ENCODE assay signal across 1 cellular context in the genomic region with DNA sequence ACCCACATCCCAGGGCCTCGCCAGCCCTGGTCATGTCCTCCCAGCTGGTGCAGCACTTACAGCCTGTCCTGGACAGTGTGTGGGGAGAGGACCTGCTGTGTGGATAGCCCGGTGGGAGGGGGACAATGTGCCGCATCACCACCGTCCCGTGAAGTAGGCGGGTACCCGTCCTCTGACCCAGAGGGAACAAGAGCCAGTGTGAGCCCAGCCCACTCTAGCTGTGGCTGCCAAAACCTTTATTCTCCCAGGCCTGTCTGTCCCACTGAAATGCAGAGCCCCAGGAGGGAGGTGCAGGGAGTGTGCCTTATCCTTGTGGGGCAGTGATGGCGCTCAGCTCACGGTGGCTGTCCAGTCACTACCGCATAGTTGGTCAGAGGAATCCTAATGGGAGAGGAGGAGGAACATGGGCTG.
TF ChIP-seq lines count a peak whose summit lies in the region.

No MANE protein-coding gene starts in this region.

TF ChIP-seq in SK-N-SH, 30 proteins besides CTCF, POLR2A, EP300 and RAD21:
- TF ChIP-seq, protein P1, sequence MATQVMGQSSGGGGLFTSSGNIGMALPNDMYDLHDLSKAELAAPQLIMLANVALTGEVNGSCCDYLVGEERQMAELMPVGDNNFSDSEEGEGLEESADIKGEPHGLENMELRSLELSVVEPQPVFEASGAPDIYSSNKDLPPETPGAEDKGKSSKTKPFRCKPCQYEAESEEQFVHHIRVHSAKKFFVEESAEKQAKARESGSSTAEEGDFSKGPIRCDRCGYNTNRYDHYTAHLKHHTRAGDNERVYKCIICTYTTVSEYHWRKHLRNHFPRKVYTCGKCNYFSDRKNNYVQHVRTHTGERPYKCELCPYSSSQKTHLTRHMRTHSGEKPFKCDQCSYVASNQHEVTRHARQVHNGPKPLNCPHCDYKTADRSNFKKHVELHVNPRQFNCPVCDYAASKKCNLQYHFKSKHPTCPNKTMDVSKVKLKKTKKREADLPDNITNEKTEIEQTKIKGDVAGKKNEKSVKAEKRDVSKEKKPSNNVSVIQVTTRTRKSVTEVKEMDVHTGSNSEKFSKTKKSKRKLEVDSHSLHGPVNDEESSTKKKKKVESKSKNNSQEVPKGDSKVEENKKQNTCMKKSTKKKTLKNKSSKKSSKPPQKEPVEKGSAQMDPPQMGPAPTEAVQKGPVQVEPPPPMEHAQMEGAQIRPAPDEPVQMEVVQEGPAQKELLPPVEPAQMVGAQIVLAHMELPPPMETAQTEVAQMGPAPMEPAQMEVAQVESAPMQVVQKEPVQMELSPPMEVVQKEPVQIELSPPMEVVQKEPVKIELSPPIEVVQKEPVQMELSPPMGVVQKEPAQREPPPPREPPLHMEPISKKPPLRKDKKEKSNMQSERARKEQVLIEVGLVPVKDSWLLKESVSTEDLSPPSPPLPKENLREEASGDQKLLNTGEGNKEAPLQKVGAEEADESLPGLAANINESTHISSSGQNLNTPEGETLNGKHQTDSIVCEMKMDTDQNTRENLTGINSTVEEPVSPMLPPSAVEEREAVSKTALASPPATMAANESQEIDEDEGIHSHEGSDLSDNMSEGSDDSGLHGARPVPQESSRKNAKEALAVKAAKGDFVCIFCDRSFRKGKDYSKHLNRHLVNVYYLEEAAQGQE (IDR thresholded peaks at IDR 0.05; ENCODE audit: low read depth, low read length): no peak
TF ChIP-seq in SK-N-SH: peak in this region for 0.
